Comparison of ENCODE assay signal across 24 cellular contexts in genomic region chr12:77928078-77928477, GRCh38.
DNase-seq lines count a peak whose midpoint lies in the region; ATAC-seq, FAIRE-seq and TF ChIP-seq lines count a peak whose summit lies in the region.
"Had no signal": no experiment of that assay in that cellular context is flagged by ENCODE, and none has a peak within 500 bp of the region (broad histone marks: within the 10 kb centered on the region; RNA-seq: fewer than 3 reads in every experiment).

No MANE protein-coding gene starts in this region.

- no peaks in the 10 kb centered on the region for H3K4me1 ChIP-seq in HepG2 (ENCODE audit: insufficient read depth, low read length)
- H3K4me1 ChIP-seq in right lobe of liver = no peaks in the 10 kb centered on the region
- H3K4me1 ChIP-seq in K562 (replicated peaks in 1 of 2; ENCODE audit: control insufficient read depth in 2 of 2, insufficient read depth in 2 of 2, low read length in 2 of 2) = no peaks in the 10 kb centered on the region
- H3K4me1 ChIP-seq in spleen = peaks cover 0 to 9% (median 0%) of the 10 kb centered on the region in 6 donors
- H3K4me1 ChIP-seq in foreskin keratinocyte = no peaks in the 10 kb centered on the region
- H3K4me1 ChIP-seq: BE2C; BLaER1 treated with 17β-estradiol and CSF1 and Interleukin-3, amounts not matched to agents 10 nM and 100 nM had no signal

- no peak for TF ChIP-seq RAD21 in HepG2 (CRISPR knock-in tag; IDR thresholded peaks at IDR 0.05)
- no peak for TF ChIP-seq RAD21 in K562 (CRISPR knock-in tag; conservative IDR thresholded peaks at IDR 0.05 in 1 of 2, IDR thresholded peaks at IDR 0.05 in 1 of 2)

- CTCF ChIA-PET in HepG2 (lab: Yijun Ruan, JAX; ENCODE audit: low intra/inter-chr PET ratio, low total read pairs) (no interaction called here), K562 (lab: Yijun Ruan, JAX; ENCODE audit: low intra/inter-chr PET ratio) (no interaction called here)

- H2AFZ ChIP-seq in HepG2 (ENCODE audit: low read length) = no peak overlapping the region
- no peak overlapping the region for H2AFZ ChIP-seq in K562 (ENCODE audit: low read depth, low read length)

- H3K9ac ChIP-seq in HepG2 (ENCODE audit: insufficient read depth, low read depth, low read length) (no peak overlapping the region), K562 (ENCODE audit: insufficient read depth in 1 of 2, low read depth in 2 of 2, low read length in 2 of 2) (no peak overlapping the region)
- H3K9ac ChIP-seq: BLaER1 treated with 17β-estradiol and CSF1 and Interleukin-3, amounts not matched to agents 10 nM and 100 nM had no signal

- POLR2A ChIA-PET in HepG2 (lab: Yijun Ruan, JAX) = no interaction called here
- POLR2A ChIA-PET in K562 (lab: Yijun Ruan, JAX) = no interaction called here

- FAIRE-seq in HepG2 (lab: Jason Lieb, UNC) (no peak), K562 (lab: Jason Lieb, UNC) (no peak), urothelium cell line (lab: Jason Lieb, UNC) (no peak)
- FAIRE-seq: A204.1, D721Med, GM12878, GM19239, H54 had no signal

- H3K36me3 ChIP-seq in HepG2 (replicated peaks in 1 of 2; ENCODE audit: control insufficient read depth in 1 of 2, insufficient read depth in 2 of 2, low read length in 2 of 2) (no peaks in the 10 kb centered on the region), right lobe of liver (no peaks in the 10 kb centered on the region), K562 (ENCODE audit: control insufficient read depth, insufficient read depth, low read length) (no peaks in the 10 kb centered on the region), spleen (no peaks in the 10 kb centered on the region)
- H3K36me3 ChIP-seq: BE2C; BLaER1 treated with 17β-estradiol and CSF1 and Interleukin-3, amounts not matched to agents 10 nM and 100 nM; HAP-1 had no signal

- ATAC-seq in HepG2 (no peak), right lobe of liver (no peak), K562 (no peak), foreskin keratinocyte (no peak)
- ATAC-seq: GM12878 had no signal

- TF ChIP-seq EP300 in HepG2 (IDR thresholded peaks at IDR 0.05; ENCODE audit: low read depth in 2 of 2, low read length in 2 of 2) = no peak
- TF ChIP-seq EP300 in HepG2 (CRISPR knock-in tag; IDR thresholded peaks at IDR 0.05; ENCODE audit: borderline replicate concordance) = no peak
- no peak for TF ChIP-seq EP300 in K562 (IDR thresholded peaks at IDR 0.05; ENCODE audit: low read length)

- H3K4me2 ChIP-seq in HepG2 (ENCODE audit: low read depth, low read length) (no peak overlapping the region), K562 (ENCODE audit: insufficient read depth, low read length) (no peak overlapping the region)
- H3K4me2 ChIP-seq: BLaER1 treated with 17β-estradiol and CSF1 and Interleukin-3, amounts not matched to agents 10 nM and 100 nM had no signal

- TF ChIP-seq POLR2A in HepG2 (IDR thresholded peaks at IDR 0.05; ENCODE audit: insufficient read depth in 1 of 2, low read depth in 2 of 2, low read length in 2 of 2) (no peak), right lobe of liver (IDR thresholded peaks at IDR 0.05) (no peak), K562 (conservative IDR thresholded peaks at IDR 0.05) (no peak), spleen (IDR thresholded peaks at IDR 0.05) (no peak)

- H4K20me1 ChIP-seq in HepG2 (ENCODE audit: insufficient read depth, low read length) (no peaks in the 10 kb centered on the region), K562 (replicated peaks; ENCODE audit: control insufficient read depth, insufficient read depth, low read length) (no peaks in the 10 kb centered on the region)
- H4K20me1 ChIP-seq: BLaER1 treated with 17β-estradiol and CSF1 and Interleukin-3, amounts not matched to agents 10 nM and 100 nM had no signal

- H3K79me2 ChIP-seq in HepG2 (ENCODE audit: insufficient read depth, low read length) (no peaks in the 10 kb centered on the region), K562 (ENCODE audit: control insufficient read depth, insufficient read depth, low read length) (no peaks in the 10 kb centered on the region)

- BruUV-seq in HepG2 (replicated peaks; lab: Mats Ljungman, UMichigan) (no TSS peak), K562 (replicated peaks; lab: Mats Ljungman, UMichigan) (no TSS peak)

- 13% methylated on average over 8 of the region's 8 CpGs for WGBS in HepG2 (ENCODE audit: low lambda C conversion rate)
- 68% methylated on average over 5 of the region's 8 CpGs for whole genome bisulfite sequencing in right lobe of liver (ENCODE audit: insufficient coverage, low coverage, low lambda C conversion rate, missing lambda C conversion rate)
- WGBS in K562 (ENCODE audit: insufficient coverage, low coverage, missing lambda C conversion rate) = 0% methylated on average over 5 of the region's 8 CpGs
- 86 to 95% (median 92%) methylated on average over 8 of the region's 8 CpGs for WGBS in spleen, 5 donors

- H3K27me3 ChIP-seq in HepG2 (ENCODE audit: control insufficient read depth in 1 of 2, insufficient read depth in 2 of 2, low read length in 2 of 2) = no peaks in the 10 kb centered on the region
- H3K27me3 ChIP-seq in right lobe of liver = no peaks in the 10 kb centered on the region
- no peaks in the 10 kb centered on the region for H3K27me3 ChIP-seq in K562 (ENCODE audit: control insufficient read depth in 2 of 2, insufficient read depth in 2 of 2, low read length in 2 of 2)
- H3K27me3 ChIP-seq in spleen (replicated peaks in 1 of 7) = no peaks in the 10 kb centered on the region
- H3K27me3 ChIP-seq in foreskin keratinocyte = no peaks in the 10 kb centered on the region
- H3K27me3 ChIP-seq: BLaER1 treated with 17β-estradiol and CSF1 and Interleukin-3, amounts not matched to agents 10 nM and 100 nM had no signal

- intact Hi-C loops in HepG2 (cut with micrococcal nuclease; ENCODE audit: unreplicated experiment) (loop anchor here (10.0 kb wide), 1 partner anchor 313 kb away; no protein-coding TSS in a partner anchor), right lobe of liver (cut with DNase I) (loop anchor here (5.0 to 10.0 kb wide), 2 partner anchors 203 to 206 kb away; no protein-coding TSS in a partner anchor), K562 (cut with micrococcal nuclease) (loop anchor here (5.0 kb wide), 1 partner anchor 1306 kb away; no protein-coding TSS in a partner anchor), spleen (cut with DNase I; ENCODE audit: low total_unique reads) (loop anchor here (5.0 kb wide), 1 partner anchor 206 kb away; no protein-coding TSS in a partner anchor)

- TF ChIP-seq CTCF in HepG2 (CRISPR knock-in tag; IDR thresholded peaks at IDR 0.05) (no peak), right lobe of liver (IDR thresholded peaks at IDR 0.05) (no peak), K562 (IDR thresholded peaks at IDR 0.05 in 2 of 3, conservative IDR thresholded peaks at IDR 0.05 in 1 of 3; ENCODE audit: insufficient read depth in 2 of 3, low read depth in 1 of 3, low read length in 3 of 3) (no peak), spleen (IDR thresholded peaks at IDR 0.05 in 8 of 11, conservative IDR thresholded peaks at IDR 0.05 in 3 of 11) (no peak), foreskin keratinocyte (conservative IDR thresholded peaks at IDR 0.05) (no peak)

- no peak for DNase-seq in HepG2 (ENCODE audit: low spot score)
- DNase-seq in right lobe of liver = no peak
- no peak for DNase-seq in K562 (ENCODE audit: extremely low read depth in 1 of 4, low spot score in 3 of 4)
- peak; percentile 19 for DNase-seq in spleen
- DNase-seq in urothelium cell line (ENCODE audit: low spot score) = no peak
- DNase-seq in foreskin keratinocyte = no peak
- DNase-seq: ACHN; AML-193; BE2C; CD4-positive, alpha-beta T cell; CD8-positive, alpha-beta memory T cell; DMS 273 treated with DMSO at 0.1 percent for 48 hours; DMS79; EL; GDM1; GOT3 had no signal

- H3K9me1 ChIP-seq in K562 (ENCODE audit: control insufficient read depth, insufficient read depth, low read length) = no peaks in the 10 kb centered on the region

- in situ Hi-C loops in HepG2 (cut with HindIII; ENCODE audit: extremely low pct_ligation_motif_present, low pct_unique_long_range_greater_than_20kb) = loop anchor here (5.0 kb wide), 1 partner anchor 206 kb away; no protein-coding TSS in a partner anchor
- in situ Hi-C loops in K562 (cut with MboI) = no loop called here

- H3K4me3 ChIP-seq in HepG2 (replicated peaks in 1 of 3; ENCODE audit: insufficient read depth in 1 of 3, low read depth in 2 of 3, low read length in 3 of 3) (no peak overlapping the region), right lobe of liver (no peak overlapping the region), K562 (no peak overlapping the region), spleen (no peak overlapping the region)
- H3K4me3 ChIP-seq: BLaER1 treated with 17β-estradiol and CSF1 and Interleukin-3, amounts not matched to agents 10 nM and 100 nM; GM12878; HAP-1 had no signal

- H3K27ac ChIP-seq in HepG2 (ENCODE audit: extremely low read length, insufficient read depth, low read length) (no peak overlapping the region), right lobe of liver (no peak overlapping the region), K562 (ENCODE audit: extremely low read depth, low read depth, low read length) (no peak overlapping the region), spleen (no peak overlapping the region), foreskin keratinocyte (no peak overlapping the region)
- H3K27ac ChIP-seq: 22Rv1; BLaER1 treated with 17β-estradiol and CSF1 and Interleukin-3, amounts not matched to agents 10 nM and 100 nM had no signal

- H3K9me3 ChIP-seq in HepG2 (ENCODE audit: low read length) (no peaks in the 10 kb centered on the region), right lobe of liver (no peaks in the 10 kb centered on the region), K562 (replicated peaks; ENCODE audit: control insufficient read depth, insufficient read depth, low read depth, low read length) (no peaks in the 10 kb centered on the region), spleen (no peaks in the 10 kb centered on the region)
- H3K9me3 ChIP-seq: BE2C; BLaER1 treated with 17β-estradiol and CSF1 and Interleukin-3, amounts not matched to agents 10 nM and 100 nM; HAP-1 had no signal

TF ChIP-seq in HepG2, 621 proteins besides CTCF, POLR2A, EP300 and RAD21 (continues in another document):
- TF ChIP-seq ZNF543 (CRISPR knock-in tag; IDR thresholded peaks at IDR 0.05) (no peak), MAFK (conservative IDR thresholded peaks at IDR 0.05 in 1 of 2, IDR thresholded peaks at IDR 0.05 in 1 of 2; ENCODE audit: low read length in 2 of 2) (peak; percentile 55 to 89), ZNF263 (CRISPR knock-in tag; IDR thresholded peaks at IDR 0.05) (no peak), ZNF446 (CRISPR knock-in tag; IDR thresholded peaks at IDR 0.05) (no peak)

TF ChIP-seq in K562, 482 proteins besides CTCF, POLR2A, EP300 and RAD21:
- TF ChIP-seq CEBPG (CRISPR knock-in tag; IDR thresholded peaks at IDR 0.05) (no peak), CEBPG (tag; conservative IDR thresholded peaks at IDR 0.05 in 1 of 2, IDR thresholded peaks at IDR 0.05 in 1 of 2) (no peak), ZNF316 (IDR thresholded peaks at IDR 0.05) (peak; percentile 56; the same call in 1 of the 2 replicates)
TF ChIP-seq in K562: peak in this region for 1.

Comparison
In these comparisons a context has a peak if more than half of its experiments do, and no peak if none do; other contexts are left out.
1. Of the 241 proteins assayed by ChIP-seq in both HepG2 and K562: peak only in HepG2: MAFF and MAFK; only in K562: none; in both: none; in neither: 239.